1 cellular context compared by ENCODE assay signal in genomic region chr14:49767473-49768300, GRCh38.
A peak's percentile ranks its signal among the peaks of the same experiment; 100 is the strongest.
TF ChIP-seq lines count a peak whose summit lies in the region.

A gene with protein sequence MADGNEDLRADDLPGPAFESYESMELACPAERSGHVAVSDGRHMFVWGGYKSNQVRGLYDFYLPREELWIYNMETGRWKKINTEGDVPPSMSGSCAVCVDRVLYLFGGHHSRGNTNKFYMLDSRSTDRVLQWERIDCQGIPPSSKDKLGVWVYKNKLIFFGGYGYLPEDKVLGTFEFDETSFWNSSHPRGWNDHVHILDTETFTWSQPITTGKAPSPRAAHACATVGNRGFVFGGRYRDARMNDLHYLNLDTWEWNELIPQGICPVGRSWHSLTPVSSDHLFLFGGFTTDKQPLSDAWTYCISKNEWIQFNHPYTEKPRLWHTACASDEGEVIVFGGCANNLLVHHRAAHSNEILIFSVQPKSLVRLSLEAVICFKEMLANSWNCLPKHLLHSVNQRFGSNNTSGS (plus strand): TSS chr14:49768153. CDS start chr14:49768469, 316 bp downstream.

TF ChIP-seq in HepG2, 621 proteins besides CTCF, POLR2A, EP300 and RAD21 (continued from another document and continues in another):
- TF ChIP-seq SNRNP70 (IDR thresholded peaks at IDR 0.05; ENCODE audit: low read depth, low read length) (no peak), FOXK1 (CRISPR knock-in tag; IDR thresholded peaks at IDR 0.05; ENCODE audit: borderline replicate concordance, low read depth) (peak; percentile 98), ZNF589 (CRISPR knock-in tag; conservative IDR thresholded peaks at IDR 0.05) (peak; percentile 22; the same call in 1 of the 2 replicates), ZNF816 (CRISPR knock-in tag; IDR thresholded peaks at IDR 0.05; ENCODE audit: borderline replicate concordance) (peak; percentile 75; the same call in 1 of the 2 replicates), POLR2AphosphoS5 (IDR thresholded peaks at IDR 0.05; ENCODE audit: low read depth, low read length) (peak; percentile 43; the same call in 1 of the 2 replicates), HIVEP1 (CRISPR knock-in tag; IDR thresholded peaks at IDR 0.05) (0 out of 2 replicates have a peak, but pooled peaks have one; percentile 60), MXD4 (CRISPR knock-in tag; IDR thresholded peaks at IDR 0.05) (peak; percentile 32; the same call in 1 of the 2 replicates), FOXO1 (CRISPR knock-in tag; IDR thresholded peaks at IDR 0.05) (peak; percentile 97), ZBTB25 (CRISPR knock-in tag; IDR thresholded peaks at IDR 0.05) (peak; percentile 15; the same call in 1 of the 2 replicates), RBFOX2 (IDR thresholded peaks at IDR 0.05; ENCODE audit: low read depth, low read length) (peak; percentile 94), AKNA (CRISPR knock-in tag; IDR thresholded peaks at IDR 0.05; ENCODE audit: borderline replicate concordance) (no peak), ZBTB7B (CRISPR knock-in tag; IDR thresholded peaks at IDR 0.05) (no peak), CAMTA2 (CRISPR knock-in tag; IDR thresholded peaks at IDR 0.05; ENCODE audit: borderline replicate concordance) (no peak), TOPORS (CRISPR knock-in tag; IDR thresholded peaks at IDR 0.05) (peak; percentile 80; the same call in 1 of the 2 replicates), NFE2L1 (CRISPR knock-in tag; IDR thresholded peaks at IDR 0.05; ENCODE audit: borderline replicate concordance) (no peak), MAFF (IDR thresholded peaks at IDR 0.05; ENCODE audit: low read depth, low read length) (no peak), ZFP37 (CRISPR knock-in tag; IDR thresholded peaks at IDR 0.05; ENCODE audit: borderline replicate concordance) (no peak), POLR2G (IDR thresholded peaks at IDR 0.05; ENCODE audit: low read depth, low read length) (peak; percentile 82), ZNF549 (CRISPR knock-in tag; IDR thresholded peaks at IDR 0.05) (no peak), ZSCAN12 (CRISPR knock-in tag; IDR thresholded peaks at IDR 0.05) (0 out of 2 replicates have a peak, but pooled peaks have one; percentile 12), DNMT3B (CRISPR knock-in tag; conservative IDR thresholded peaks at IDR 0.05) (0 out of 2 replicates have a peak, but pooled peaks have one; percentile 5), ZNF180 (CRISPR knock-in tag; IDR thresholded peaks at IDR 0.05; ENCODE audit: borderline replicate concordance, low read depth) (no peak), NR2F2 (IDR thresholded peaks at IDR 0.05; ENCODE audit: borderline replicate concordance, low read depth) (0 out of 2 replicates have a peak, but pooled peaks have one; percentile 14), ZFP62 (CRISPR knock-in tag; IDR thresholded peaks at IDR 0.05) (no peak), SNAI1 (CRISPR knock-in tag; IDR thresholded peaks at IDR 0.05; ENCODE audit: borderline replicate concordance) (peak; percentile 14; the same call in 1 of the 2 replicates), IRF2 (CRISPR knock-in tag; IDR thresholded peaks at IDR 0.05) (0 out of 2 replicates have a peak, but pooled peaks have one; percentile 34), ZNF557 (CRISPR knock-in tag; IDR thresholded peaks at IDR 0.05) (no peak), ZNF441 (CRISPR knock-in tag; IDR thresholded peaks at IDR 0.05; ENCODE audit: borderline replicate concordance) (peak; percentile 64; the same call in 1 of the 2 replicates), KLF12 (CRISPR knock-in tag; IDR thresholded peaks at IDR 0.05; ENCODE audit: borderline replicate concordance) (0 out of 2 replicates have a peak, but pooled peaks have one; percentile 11), ASH2L (IDR thresholded peaks at IDR 0.05; ENCODE audit: insufficient read length, low read depth, low read length) (peak; percentile 91), TBX2 (CRISPR knock-in tag; IDR thresholded peaks at IDR 0.05; ENCODE audit: borderline replicate concordance) (0 out of 2 replicates have a peak, but pooled peaks have one; percentile 18), SIX4 (CRISPR knock-in tag; IDR thresholded peaks at IDR 0.05) (peak; percentile 48; the same call in 1 of the 2 replicates), TCF7L2 (IDR thresholded peaks at IDR 0.05; ENCODE audit: low read depth, low read length) (no peak), ZSCAN5A (CRISPR knock-in tag; IDR thresholded peaks at IDR 0.05; ENCODE audit: borderline replicate concordance) (no peak), BATF2 (CRISPR knock-in tag; IDR thresholded peaks at IDR 0.05) (0 out of 2 replicates have a peak, but pooled peaks have one; percentile 29), CBX1 (IDR thresholded peaks at IDR 0.05; ENCODE audit: low read depth) (peak; percentile 66), RCOR2 (CRISPR knock-in tag; IDR thresholded peaks at IDR 0.05) (no peak), PRPF4 (IDR thresholded peaks at IDR 0.05; ENCODE audit: low read depth, low read length, poor library complexity, severe bottlenecking) (no peak), ZSCAN25 (CRISPR knock-in tag; IDR thresholded peaks at IDR 0.05) (peak; percentile 26; the same call in 1 of the 2 replicates), ZNF607 (CRISPR knock-in tag; IDR thresholded peaks at IDR 0.05; ENCODE audit: borderline replicate concordance) (no peak), ZNF703 (CRISPR knock-in tag; IDR thresholded peaks at IDR 0.05; ENCODE audit: borderline replicate concordance) (0 out of 2 replicates have a peak, but pooled peaks have one; percentile 64), ZKSCAN5 (CRISPR knock-in tag; IDR thresholded peaks at IDR 0.05) (no peak), ARID3A (IDR thresholded peaks at IDR 0.05; ENCODE audit: low read depth, low read length) (no peak), ZNF580 (CRISPR knock-in tag; IDR thresholded peaks at IDR 0.05; ENCODE audit: borderline replicate concordance, low read depth) (no peak), BCL6 (CRISPR knock-in tag; IDR thresholded peaks at IDR 0.05) (peak; percentile 8; the same call in 1 of the 2 replicates), ZNF766 (CRISPR knock-in tag; IDR thresholded peaks at IDR 0.05; ENCODE audit: borderline replicate concordance) (no peak), ZNF160 (CRISPR knock-in tag; IDR thresholded peaks at IDR 0.05) (no peak; the same call in 1 of the 2 replicates), WIZ (CRISPR knock-in tag; IDR thresholded peaks at IDR 0.05) (peak; percentile 73; the same call in 1 of the 2 replicates), NFYB (CRISPR knock-in tag; IDR thresholded peaks at IDR 0.05) (no peak), ZNF225 (CRISPR knock-in tag; IDR thresholded peaks at IDR 0.05) (no peak), YEATS2 (CRISPR knock-in tag; IDR thresholded peaks at IDR 0.05; ENCODE audit: borderline replicate concordance) (peak; percentile 44; the same call in 1 of the 2 replicates), CENPBD1 (CRISPR knock-in tag; IDR thresholded peaks at IDR 0.05; ENCODE audit: borderline replicate concordance, low read depth) (peak; percentile 39; the same call in 1 of the 2 replicates), HOXA3 (CRISPR knock-in tag; IDR thresholded peaks at IDR 0.05) (peak; percentile 93; the same call in 1 of the 2 replicates), ZNF883 (CRISPR knock-in tag; IDR thresholded peaks at IDR 0.05; ENCODE audit: not compliant biosample characterization) (peak; percentile 40), PITX1 (CRISPR knock-in tag; IDR thresholded peaks at IDR 0.05) (peak; percentile 25; the same call in 1 of the 2 replicates), ZNF724P (CRISPR knock-in tag; IDR thresholded peaks at IDR 0.05; ENCODE audit: borderline replicate concordance) (peak; percentile 52; the same call in 1 of the 2 replicates), ZNF446 (CRISPR knock-in tag; IDR thresholded peaks at IDR 0.05) (peak; percentile 64), ZNF598 (CRISPR knock-in tag; IDR thresholded peaks at IDR 0.05; ENCODE audit: borderline replicate concordance) (peak; percentile 52; the same call in 1 of the 2 replicates), ERF (CRISPR knock-in tag; IDR thresholded peaks at IDR 0.05) (peak; percentile 36), SAP130 (CRISPR knock-in tag; IDR thresholded peaks at IDR 0.05; ENCODE audit: low read depth) (peak; percentile 35; the same call in 1 of the 2 replicates)
- TF ChIP-seq, protein P1, sequence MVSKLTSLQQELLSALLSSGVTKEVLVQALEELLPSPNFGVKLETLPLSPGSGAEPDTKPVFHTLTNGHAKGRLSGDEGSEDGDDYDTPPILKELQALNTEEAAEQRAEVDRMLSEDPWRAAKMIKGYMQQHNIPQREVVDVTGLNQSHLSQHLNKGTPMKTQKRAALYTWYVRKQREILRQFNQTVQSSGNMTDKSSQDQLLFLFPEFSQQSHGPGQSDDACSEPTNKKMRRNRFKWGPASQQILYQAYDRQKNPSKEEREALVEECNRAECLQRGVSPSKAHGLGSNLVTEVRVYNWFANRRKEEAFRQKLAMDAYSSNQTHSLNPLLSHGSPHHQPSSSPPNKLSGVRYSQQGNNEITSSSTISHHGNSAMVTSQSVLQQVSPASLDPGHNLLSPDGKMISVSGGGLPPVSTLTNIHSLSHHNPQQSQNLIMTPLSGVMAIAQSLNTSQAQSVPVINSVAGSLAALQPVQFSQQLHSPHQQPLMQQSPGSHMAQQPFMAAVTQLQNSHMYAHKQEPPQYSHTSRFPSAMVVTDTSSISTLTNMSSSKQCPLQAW (CRISPR knock-in tag; IDR thresholded peaks at IDR 0.05), result no peak
